Comparison of ENCODE assay signal across 6 cellular contexts in genomic region chr2:166328147-166328546, GRCh38. TPM values are rescaled to one million over a fixed set of nuclear protein-coding genes. Genes with fewer than 3 reads are reported as not detected.
"Had no signal": no experiment of that assay in that cellular context is flagged by ENCODE, and none has a peak within 500 bp of the region (broad histone marks: within the 10 kb centered on the region; RNA-seq: fewer than 3 reads in every experiment).

No MANE protein-coding gene starts in this region.

- H3K36me3 Mint-ChIP-seq: IgD-negative memory B cell had no signal

- H3K27ac Mint-ChIP-seq: IgD-negative memory B cell had no signal

- H3K27ac ChIP-seq: HL-60 had no signal

- H3K4me1 Mint-ChIP-seq: IgD-negative memory B cell had no signal

- FAIRE-seq: HTR-8/SVneo had no signal

- H3K4me3 Mint-ChIP-seq: IgD-negative memory B cell had no signal

- DNase-seq: IMR-90, KBM-7, KG1 had no signal

- H3K27me3 Mint-ChIP-seq: IgD-negative memory B cell had no signal

RNA-seq across cellular contexts. Expression of gene SCN9A, which starts 47.6 kb away (rescaled TPM):
- polyA plus RNA-seq: IgD-negative memory B cell had no signal
